Comparison of ENCODE assay signal across 24 cellular contexts in genomic region chr1:175445661-175446060, GRCh38.
"Had no signal": no experiment of that assay in that cellular context is flagged by ENCODE, and none has a peak within 500 bp of the region (broad histone marks: within the 10 kb centered on the region; RNA-seq: fewer than 3 reads in every experiment).

No MANE protein-coding gene starts in this region.

- H3K4me3 ChIP-seq: neural progenitor cell, ovary, psoas muscle, right lobe of liver, sigmoid colon, stomach, thoracic aorta, thyroid gland, tibial nerve, upper lobe of left lung, vagina had no signal

- H3K36me3 ChIP-seq: neural progenitor cell, ovary, right lobe of liver, sigmoid colon, stomach, thoracic aorta, thyroid gland, tibial nerve, upper lobe of left lung, vagina had no signal

- H3K27me3 ChIP-seq: neural progenitor cell, ovary, right lobe of liver, sigmoid colon, stomach, thyroid gland, tibial nerve, upper lobe of left lung, vagina had no signal

- H3K4me2 ChIP-seq: neural progenitor cell had no signal

- H3K9me3 ChIP-seq: ovary, psoas muscle, right lobe of liver, sigmoid colon, stomach, thoracic aorta, thyroid gland, tibial nerve, upper lobe of left lung, vagina had no signal

- H3K27ac ChIP-seq: neural progenitor cell, ovary, parathyroid adenoma, psoas muscle, right lobe of liver, sigmoid colon, stomach, thoracic aorta, thyroid gland, tibial nerve, upper lobe of left lung, vagina had no signal

- DNase-seq: occipital lobe; ovary; posterior cingulate gyrus; psoas muscle; right cardiac atrium; right lobe of liver; sigmoid colon; small intestine; stimulated activated CD4-positive, alpha-beta T cell treated with anti-CD3 and anti-CD28 coated beads, Interleukin-15, amount 100 ng/mL, for 24 hours; stimulated activated CD4-positive, alpha-beta T cell treated with anti-CD3 and anti-CD28 coated beads, Interleukin-2, amount 100 ng/mL, for 24 hours; stimulated activated CD4-positive, alpha-beta T cell treated with anti-CD3 and anti-CD28 coated beads, Interleukin-2, amount 100 ng/mL, for 48 hours; stimulated activated CD4-positive, alpha-beta T cell treated with anti-CD3 and anti-CD28 coated beads, Interleukin-4, amount 100 ng/mL, for 24 hours; stimulated activated naive B cell treated with anti-CD40 and anti-IgM and Interleukin-4, amounts not matched to agents 10 μg/mL and 1 μg/mL and 100 μg/mL, for 72 hours; stimulated activated naive CD4-positive, alpha-beta T cell treated with Interleukin-2 at 50 U/mL for 16 hours; stomach; thyroid gland; trophoblast cell; upper lobe of left lung had no signal

- H3K9ac ChIP-seq: neural progenitor cell, parathyroid adenoma had no signal

- ATAC-seq: psoas muscle; right cardiac atrium; right lobe of liver; stimulated activated effector memory CD8-positive, alpha-beta T cell treated with anti-CD3 and anti-CD28 coated beads, Interleukin-12 subunit alpha, Interleukin-12 subunit beta, amount 100 ng/mL, for 72 hours; stimulated activated naive B cell treated with anti-CD40 and anti-IgM and Interleukin-4, amounts not matched to agents 10 μg/mL and 1 μg/mL and 100 μg/mL, for 72 hours had no signal

- H3K4me1 ChIP-seq: neural progenitor cell, parathyroid adenoma, psoas muscle, right lobe of liver, sigmoid colon, stomach, thyroid gland, tibial nerve, upper lobe of left lung, vagina had no signal
